Comparison of ENCODE assay signal across 9 cellular contexts in the genomic region with DNA sequence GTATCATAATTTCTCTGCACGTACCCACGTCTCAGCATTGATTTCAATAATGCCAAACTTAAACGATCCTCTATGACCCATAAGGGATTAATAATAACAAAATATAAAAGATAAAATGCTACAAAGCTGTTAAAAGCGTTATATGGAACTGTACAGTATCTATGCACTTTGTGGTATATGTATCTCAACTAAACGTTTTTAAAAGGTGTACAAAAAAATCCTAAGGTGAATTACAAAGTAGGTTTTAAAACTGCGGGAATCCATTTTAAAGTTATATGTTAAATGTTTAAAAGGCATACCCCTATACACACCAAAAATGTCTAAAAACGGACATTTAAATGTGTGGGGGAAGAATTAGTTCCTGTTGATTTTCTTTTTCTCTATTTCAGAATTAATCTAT. TPM values are rescaled to one million over a fixed set of nuclear protein-coding genes. Genes with fewer than 3 reads are reported as not detected.
DNase-seq lines count a peak whose midpoint lies in the region; ATAC-seq and TF ChIP-seq lines count a peak whose summit lies in the region.
"Had no signal": no experiment of that assay in that cellular context is flagged by ENCODE, and none has a peak within 500 bp of the region (broad histone marks: within the 10 kb centered on the region; RNA-seq: fewer than 3 reads in every experiment).

No MANE protein-coding gene starts in this region.

- no peak for TF ChIP-seq RAD21 in SK-N-SH (IDR thresholded peaks at IDR 0.05; ENCODE audit: low read length)

- ATAC-seq in SK-N-SH treated with all-trans-retinoic acid at 6 μM for 48 hours (no peak), GM21390 (IDR thresholded peaks at IDR 0.05; ENCODE audit: unreplicated experiment) (no peak)
- ATAC-seq in activated CD8-positive, alpha-beta T cell treated with anti-CD3 and anti-CD28 coated beads for 36 hours, result no peak

- no peaks in the 10 kb centered on the region for H4K20me1 ChIP-seq in SK-N-SH (ENCODE audit: insufficient read depth)

- DNase-seq in SK-N-SH, result no peak
- no peak for DNase-seq in activated CD8-positive, alpha-beta T cell treated with anti-CD3 and anti-CD28 coated beads for 36 hours
- no peak for DNase-seq in amniotic stem cell (lab: John Stamatoyannopoulos, UW)
- no peak for DNase-seq in activated naive CD4-positive, alpha-beta T cell (lab: John Stamatoyannopoulos, UW)
- DNase-seq: KBM-7 had no signal

- peak overlapping the region; percentile 97 for H3K4me3 Mint-ChIP-seq in activated CD8-positive, alpha-beta T cell treated with anti-CD3 and anti-CD28 coated beads for 36 hours

- H3K79me2 ChIP-seq in SK-N-SH (ENCODE audit: insufficient read depth), result peaks cover 42% of the 10 kb centered on the region

- H3K27me3 Mint-ChIP-seq in activated CD8-positive, alpha-beta T cell treated with anti-CD3 and anti-CD28 coated beads for 36 hours, result no peaks in the 10 kb centered on the region

- H3K36me3 Mint-ChIP-seq in activated CD8-positive, alpha-beta T cell treated with anti-CD3 and anti-CD28 coated beads for 36 hours (ENCODE audit: low read depth), result peaks cover 27% of the 10 kb centered on the region

- WGBS in SK-N-SH (ENCODE audit: low lambda C conversion rate), result 39% methylated on average over 7 of the region's 7 CpGs

- H3K9me3 Mint-ChIP-seq in activated CD8-positive, alpha-beta T cell treated with anti-CD3 and anti-CD28 coated beads for 36 hours, result no peaks in the 10 kb centered on the region

- CTCF ChIA-PET in SK-N-SH (lab: Yijun Ruan, JAX), result no interaction called here
- CTCF ChIA-PET in activated CD8-positive, alpha-beta T cell treated with anti-CD3 and anti-CD28 coated beads for 36 hours (lab: Charles Lee), result no interaction called here

- no peak overlapping the region for H3K27ac Mint-ChIP-seq in activated CD8-positive, alpha-beta T cell treated with anti-CD3 and anti-CD28 coated beads for 36 hours

- H3K4me1 ChIP-seq in SK-N-SH (ENCODE audit: control insufficient read depth in 1 of 2, insufficient read depth in 2 of 2, low read depth in 1 of 2, low read length in 1 of 2) (peaks cover 0 to 7% of the 10 kb centered on the region in 2 experiments; a peak in 2 of 4 replicates), iPS-18a (ENCODE audit: control insufficient read depth, low read depth, low read length) (no peaks in the 10 kb centered on the region), subcutaneous abdominal adipose tissue (ENCODE audit: control insufficient read depth in 5 of 5, insufficient read depth in 5 of 5, low read length in 5 of 5) (peaks cover 0 to 13% (median 10%) of the 10 kb centered on the region in 5 donors)

- intact Hi-C loops in activated CD8-positive, alpha-beta T cell treated with anti-CD3 and anti-CD28 coated beads for 36 hours (cut with micrococcal nuclease), result no loop called here

- no peak for TF ChIP-seq CTCF in SK-N-SH (IDR thresholded peaks at IDR 0.05)
- no peak for TF ChIP-seq CTCF in activated CD8-positive, alpha-beta T cell treated with anti-CD3 and anti-CD28 coated beads for 36 hours (IDR thresholded peaks at IDR 0.05)

- no peak overlapping the region for H3K27ac ChIP-seq in SK-N-SH (ENCODE audit: low read depth in 2 of 2, low read length in 1 of 2)
- no peak overlapping the region for H3K27ac ChIP-seq in iPS-18a (ENCODE audit: low read length)
- no peak overlapping the region for H3K27ac ChIP-seq in subcutaneous abdominal adipose tissue (ENCODE audit: low read depth, low read length)

- H3K9me3 ChIP-seq in SK-N-SH (no peaks in the 10 kb centered on the region), iPS-18a (ENCODE audit: control insufficient read depth, low read depth, low read length) (no peaks in the 10 kb centered on the region), subcutaneous abdominal adipose tissue (ENCODE audit: control insufficient read depth in 5 of 5, low read length in 5 of 5) (peaks cover 0 to 5% (median 0%) of the 10 kb centered on the region in 5 donors)

- peaks cover 7 to 15% of the 10 kb centered on the region in 2 experiments for H3K36me3 ChIP-seq in SK-N-SH (replicated peaks in 1 of 2; ENCODE audit: control insufficient read depth in 1 of 2, insufficient read depth in 2 of 2, low read length in 1 of 2)
- no peaks in the 10 kb centered on the region for H3K36me3 ChIP-seq in iPS-18a (ENCODE audit: control insufficient read depth, low read depth, low read length)
- peaks cover 0 to 2% (median 0%) of the 10 kb centered on the region in 5 donors for H3K36me3 ChIP-seq in subcutaneous abdominal adipose tissue (ENCODE audit: control insufficient read depth in 5 of 5, insufficient read depth in 5 of 5, low read length in 5 of 5)

- no peaks in the 10 kb centered on the region for H3K9me2 ChIP-seq in SK-N-SH

- peaks cover 4% of the 10 kb centered on the region for H3F3A ChIP-seq in SK-N-SH (replicated peaks; ENCODE audit: insufficient read depth)

- H3K4me2 ChIP-seq in SK-N-SH, result peak overlapping the region; percentile 98

- H2AFZ ChIP-seq in SK-N-SH (ENCODE audit: low read depth), result peak overlapping the region; percentile 100; the same call in 1 of the 2 replicates

- TF ChIP-seq EP300 in SK-N-SH (IDR thresholded peaks at IDR 0.05; ENCODE audit: borderline replicate concordance in 1 of 2, low read depth in 1 of 2, low read length in 1 of 2), result no peak

- H3K4me3 ChIP-seq in SK-N-SH (ENCODE audit: low read depth in 2 of 2, low read length in 1 of 2) (peak overlapping the region; percentile 77), iPS-18a (ENCODE audit: low read length) (peak overlapping the region; percentile 88), subcutaneous abdominal adipose tissue (ENCODE audit: low read depth in 1 of 5, low read length in 5 of 5) (peak overlapping the region in 2 of 5 donors; percentile 71 to 76)

- H3K27me3 ChIP-seq in SK-N-SH (ENCODE audit: insufficient read depth) (no peaks in the 10 kb centered on the region), iPS-18a (ENCODE audit: control insufficient read depth, insufficient read depth, low read length) (no peaks in the 10 kb centered on the region), subcutaneous abdominal adipose tissue (ENCODE audit: control insufficient read depth in 5 of 5, insufficient read depth in 4 of 5, low read length in 5 of 5) (no peaks in the 10 kb centered on the region)

- peaks cover 23% of the 10 kb centered on the region for H3K4me1 Mint-ChIP-seq in activated CD8-positive, alpha-beta T cell treated with anti-CD3 and anti-CD28 coated beads for 36 hours (ENCODE audit: low read depth)

- H3K9ac ChIP-seq in SK-N-SH, result peak overlapping the region; percentile 72; the same call in 1 of the 2 replicates
- peak overlapping the region; percentile 73 for H3K9ac ChIP-seq in iPS-18a (ENCODE audit: low read length)
- peak overlapping the region in 3 of 5 donors; percentile 77 to 84 (median 78) for H3K9ac ChIP-seq in subcutaneous abdominal adipose tissue (ENCODE audit: low read length in 5 of 5)

- POLR2A ChIA-PET in SK-N-SH (lab: Yijun Ruan, JAX), result no interaction called here
- POLR2A ChIA-PET in activated CD8-positive, alpha-beta T cell treated with anti-CD3 and anti-CD28 coated beads for 36 hours (lab: Charles Lee), result no interaction called here

TF ChIP-seq in SK-N-SH, 30 proteins besides CTCF, POLR2A, EP300 and RAD21 (continues in another document):
- TF ChIP-seq GABPA (IDR thresholded peaks at IDR 0.05; ENCODE audit: low read depth) (no peak), RCOR1 (IDR thresholded peaks at IDR 0.05; ENCODE audit: low read length) (no peak), FOXM1 (IDR thresholded peaks at IDR 0.05; ENCODE audit: low read depth) (no peak), NFIC (IDR thresholded peaks at IDR 0.05; ENCODE audit: borderline replicate concordance) (no peak), SMC3 (IDR thresholded peaks at IDR 0.05; ENCODE audit: low read depth, low read length) (no peak), ELF1 (IDR thresholded peaks at IDR 0.05) (no peak)
- TF ChIP-seq, protein P1, sequence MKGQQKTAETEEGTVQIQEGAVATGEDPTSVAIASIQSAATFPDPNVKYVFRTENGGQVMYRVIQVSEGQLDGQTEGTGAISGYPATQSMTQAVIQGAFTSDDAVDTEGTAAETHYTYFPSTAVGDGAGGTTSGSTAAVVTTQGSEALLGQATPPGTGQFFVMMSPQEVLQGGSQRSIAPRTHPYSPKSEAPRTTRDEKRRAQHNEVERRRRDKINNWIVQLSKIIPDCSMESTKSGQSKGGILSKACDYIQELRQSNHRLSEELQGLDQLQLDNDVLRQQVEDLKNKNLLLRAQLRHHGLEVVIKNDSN (IDR thresholded peaks at IDR 0.05; ENCODE audit: borderline replicate concordance, low read depth), result no peak

TF ChIP-seq in SK-N-SH treated with all-trans-retinoic acid at 6 μM for 48 hours, 23 proteins besides CTCF, POLR2A, EP300 and RAD21 (continues in another document):
- TF ChIP-seq ZNF70 (CRISPR knock-in tag; IDR thresholded peaks at IDR 0.05), result no peak
- no peak for TF ChIP-seq TCF4 (CRISPR knock-in tag; IDR thresholded peaks at IDR 0.05; ENCODE audit: borderline replicate concordance)
- TF ChIP-seq RARB (CRISPR knock-in tag; IDR thresholded peaks at IDR 0.05), result no peak
- no peak for TF ChIP-seq TOX (CRISPR knock-in tag; IDR thresholded peaks at IDR 0.05; ENCODE audit: borderline replicate concordance)
- TF ChIP-seq, protein P2, sequence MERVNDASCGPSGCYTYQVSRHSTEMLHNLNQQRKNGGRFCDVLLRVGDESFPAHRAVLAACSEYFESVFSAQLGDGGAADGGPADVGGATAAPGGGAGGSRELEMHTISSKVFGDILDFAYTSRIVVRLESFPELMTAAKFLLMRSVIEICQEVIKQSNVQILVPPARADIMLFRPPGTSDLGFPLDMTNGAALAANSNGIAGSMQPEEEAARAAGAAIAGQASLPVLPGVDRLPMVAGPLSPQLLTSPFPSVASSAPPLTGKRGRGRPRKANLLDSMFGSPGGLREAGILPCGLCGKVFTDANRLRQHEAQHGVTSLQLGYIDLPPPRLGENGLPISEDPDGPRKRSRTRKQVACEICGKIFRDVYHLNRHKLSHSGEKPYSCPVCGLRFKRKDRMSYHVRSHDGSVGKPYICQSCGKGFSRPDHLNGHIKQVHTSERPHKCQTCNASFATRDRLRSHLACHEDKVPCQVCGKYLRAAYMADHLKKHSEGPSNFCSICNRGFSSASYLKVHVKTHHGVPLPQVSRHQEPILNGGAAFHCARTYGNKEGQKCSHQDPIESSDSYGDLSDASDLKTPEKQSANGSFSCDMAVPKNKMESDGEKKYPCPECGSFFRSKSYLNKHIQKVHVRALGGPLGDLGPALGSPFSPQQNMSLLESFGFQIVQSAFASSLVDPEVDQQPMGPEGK (CRISPR knock-in tag; IDR thresholded peaks at IDR 0.05; ENCODE audit: borderline replicate concordance), result no peak
- no peak for TF ChIP-seq ZNF8 (CRISPR knock-in tag; IDR thresholded peaks at IDR 0.05)
- no peak for TF ChIP-seq OSR1 (CRISPR knock-in tag; IDR thresholded peaks at IDR 0.05)
- TF ChIP-seq GLIS3 (CRISPR knock-in tag; IDR thresholded peaks at IDR 0.05), result no peak

RNA-seq across cellular contexts. Expression of a gene that starts 0.9 kb away (rescaled TPM):
- polyA plus RNA-seq in SK-N-SH (2012; rRNA removed), result 2.1 and 2.6 TPM in 2 replicates
- 2.3 and 2.7 TPM in 2 replicates for polyA plus RNA-seq in SK-N-SH (2012; cell fraction: cytosol; rRNA removed)
- polyA plus RNA-seq in SK-N-SH (2012; cell fraction: nucleus; rRNA removed), result 4.6 and 7.7 TPM in 2 replicates
- total RNA-seq in activated CD8-positive, alpha-beta T cell treated with anti-CD3 and anti-CD28 coated beads for 36 hours, result 1 to 10 TPM; 7.9 to 8.3 TPM

RNA-seq across cellular contexts. Expression of a gene that starts 3.9 kb away (rescaled TPM):
- not detected in 2 replicates for polyA plus RNA-seq in SK-N-SH (2012; rRNA removed)
- not detected in 2 replicates for polyA plus RNA-seq in SK-N-SH (2012; cell fraction: cytosol; rRNA removed)
- not detected in 2 replicates for polyA plus RNA-seq in SK-N-SH (2012; cell fraction: nucleus; rRNA removed)
- not detected for total RNA-seq in activated CD8-positive, alpha-beta T cell treated with anti-CD3 and anti-CD28 coated beads for 36 hours
